Comparison of ENCODE assay signal across 11 cellular contexts in the genomic region with DNA sequence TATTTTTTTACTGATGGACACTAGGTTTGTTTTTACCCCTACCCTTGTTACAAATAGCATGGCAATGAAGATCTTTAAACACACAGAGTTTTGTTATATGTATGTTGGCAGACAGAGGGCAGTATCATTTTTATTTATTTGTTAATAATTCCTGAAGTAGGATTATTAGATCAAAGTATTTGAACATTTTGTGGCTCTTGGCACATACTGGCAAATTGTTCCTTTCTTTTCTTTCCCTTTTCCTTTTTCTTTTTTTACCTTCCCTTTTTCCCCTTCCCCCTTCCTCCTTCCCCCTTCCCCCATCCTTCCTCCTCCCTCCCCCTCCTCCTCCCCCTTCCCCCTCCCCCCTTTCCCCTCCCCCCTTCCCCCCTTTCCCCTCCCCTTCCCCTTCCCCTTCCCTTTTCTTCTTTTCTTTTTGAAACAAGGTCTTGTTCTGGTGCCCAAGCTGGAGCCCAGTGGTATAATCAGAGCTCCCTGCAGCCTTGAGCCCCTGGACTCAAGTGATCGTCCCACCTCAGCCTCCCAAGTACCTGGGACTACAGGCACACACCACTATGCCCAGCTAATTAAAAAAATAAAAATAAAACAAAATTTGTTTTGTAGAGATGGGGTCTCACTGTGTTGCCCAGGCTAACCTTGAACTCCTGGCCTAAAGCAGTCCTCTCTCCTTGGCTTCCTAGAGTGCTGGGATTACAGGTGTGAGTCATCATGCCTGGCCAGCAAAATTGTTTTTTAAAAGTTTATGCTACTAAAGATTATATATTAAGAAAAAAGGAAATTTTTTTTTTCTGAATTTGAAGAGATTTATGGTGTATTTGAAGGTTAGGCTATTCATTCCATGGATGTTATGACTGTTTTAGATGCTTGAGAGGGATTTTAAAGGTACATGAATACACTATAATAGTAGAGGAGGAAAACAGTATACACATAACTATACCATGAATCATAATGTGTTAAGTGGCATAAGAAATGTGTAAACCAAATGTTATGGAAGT. TPM values are rescaled to one million over a fixed set of nuclear protein-coding genes. Genes with fewer than 3 reads are reported as not detected.
A peak's percentile ranks its signal among the peaks of the same experiment; 100 is the strongest.
DNase-seq lines count a peak whose midpoint lies in the region; ATAC-seq, FAIRE-seq and TF ChIP-seq lines count a peak whose summit lies in the region.
"Had no signal": no experiment of that assay in that cellular context is flagged by ENCODE, and none has a peak within 500 bp of the region (broad histone marks: within the 10 kb centered on the region; RNA-seq: fewer than 3 reads in every experiment).

No MANE protein-coding gene starts in this region.

- no peaks in the 10 kb centered on the region for H3K4me1 ChIP-seq in breast epithelium

- no peak overlapping the region for H3K4me3 ChIP-seq in breast epithelium

- BruUV-seq in MCF 10A (replicated peaks; lab: Mats Ljungman, UMichigan), result no TSS peak

- DNase-seq in MCF 10A (ENCODE audit: unreplicated experiment) (peak; percentile 23), breast epithelium (ENCODE audit: low spot score in 2 of 2) (no peak), RCC 7860 (ENCODE audit: low spot score) (peak; percentile 49), epithelial cell of prostate (ENCODE audit: low read depth, low spot score) (no peak), NCI-H2227 (lab: John Stamatoyannopoulos, UW; ENCODE audit: unreplicated experiment) (no peak), NCI-H526 treated with DMSO at 0.1 percent for 48 hours (lab: John Stamatoyannopoulos, UW) (no peak)
- no peak for DNase-seq in activated CD4-positive, CD25-positive, alpha-beta regulatory T cell (lab: John Stamatoyannopoulos, UW)
- DNase-seq: activated naive CD4-positive, alpha-beta T cell treated with Interleukin-2 at 50 U/mL for 16 hours; stimulated activated CD4-positive, alpha-beta T cell treated with anti-CD3 and anti-CD28 coated beads, Interleukin-4, amount 100 ng/mL, for 24 hours had no signal

- no peak for ATAC-seq in GM21423 (IDR thresholded peaks at IDR 0.05; ENCODE audit: unreplicated experiment)

- no peak for TF ChIP-seq POLR2A in breast epithelium (IDR thresholded peaks at IDR 0.05)

- no peak overlapping the region for H3K27ac ChIP-seq in breast epithelium
- peak overlapping the region; percentile 11 for H3K27ac ChIP-seq in epithelial cell of prostate
- H3K27ac ChIP-seq: C4-2B had no signal

- FAIRE-seq in RCC 7860 (lab: Jason Lieb, UNC), result peak; percentile 76

- H3K27me3 Mint-ChIP-seq in MCF 10A (ENCODE audit: insufficient read depth, unreplicated experiment), result no peaks in the 10 kb centered on the region

- H3K27me3 ChIP-seq in breast epithelium, result no peaks in the 10 kb centered on the region

- H3K9me3 ChIP-seq in breast epithelium, result no peaks in the 10 kb centered on the region

- peaks cover 25% of the 10 kb centered on the region for H3K36me3 Mint-ChIP-seq in MCF 10A (ENCODE audit: insufficient read depth, unreplicated experiment)

- H3K36me3 ChIP-seq in breast epithelium, result peaks cover 4% of the 10 kb centered on the region

- no peak overlapping the region for H3K4me3 Mint-ChIP-seq in MCF 10A (ENCODE audit: unreplicated experiment)

- CTCF ChIA-PET in MCF 10A (lab: Yijun Ruan, JAX), result interaction anchor here (0.6 to 1.7 kb wide), 3 partner anchors 38 to 1374 kb away, joined by 3 to 8 read pairs (median 4); no protein-coding TSS in a partner anchor

- intact Hi-C loops in MCF 10A (cut with micrococcal nuclease), result loop anchor here (5.0 kb wide), 1 partner anchor 38 kb away; a partner anchor contains a TSS
- intact Hi-C loops in breast epithelium (cut with DNase I; ENCODE audit: low total_unique reads), result no loop called here

- H3K4me1 Mint-ChIP-seq in MCF 10A (ENCODE audit: insufficient read depth, unreplicated experiment), result peaks cover 6% of the 10 kb centered on the region

- H3K9me3 Mint-ChIP-seq in MCF 10A (ENCODE audit: unreplicated experiment), result no peaks in the 10 kb centered on the region

- POLR2A ChIA-PET in MCF 10A (lab: Yijun Ruan, JAX), result no interaction called here

- TF ChIP-seq CTCF in MCF 10A (IDR thresholded peaks at IDR 0.05; ENCODE audit: unreplicated experiment) (no peak), breast epithelium (IDR thresholded peaks at IDR 0.05) (no peak)

- peak overlapping the region; percentile 6 for H3K27ac Mint-ChIP-seq in MCF 10A (ENCODE audit: low read depth, unreplicated experiment)

RNA-seq across cellular contexts. Expression of a gene that starts 39.3 kb away (rescaled TPM):
- total RNA-seq in MCF 10A (2022) (173 and 187 TPM in 2 replicates), breast epithelium (100 to 1,000 TPM; 166 to 181 (median 177) TPM)

Comparison
In these comparisons a context has a peak if more than half of its experiments do, and no peak if none do; other contexts are left out.
1. DNase-seq: peak in MCF 10A (single experiment) and RCC 7860 (single experiment); none in breast epithelium (0 of 2), epithelial cell of prostate (single experiment), NCI-H2227 (single experiment), NCI-H526 treated with DMSO at 0.1 percent for 48 hours (single experiment) and activated CD4-positive, CD25-positive, alpha-beta regulatory T cell (0 of 4).